In the genomic region with DNA sequence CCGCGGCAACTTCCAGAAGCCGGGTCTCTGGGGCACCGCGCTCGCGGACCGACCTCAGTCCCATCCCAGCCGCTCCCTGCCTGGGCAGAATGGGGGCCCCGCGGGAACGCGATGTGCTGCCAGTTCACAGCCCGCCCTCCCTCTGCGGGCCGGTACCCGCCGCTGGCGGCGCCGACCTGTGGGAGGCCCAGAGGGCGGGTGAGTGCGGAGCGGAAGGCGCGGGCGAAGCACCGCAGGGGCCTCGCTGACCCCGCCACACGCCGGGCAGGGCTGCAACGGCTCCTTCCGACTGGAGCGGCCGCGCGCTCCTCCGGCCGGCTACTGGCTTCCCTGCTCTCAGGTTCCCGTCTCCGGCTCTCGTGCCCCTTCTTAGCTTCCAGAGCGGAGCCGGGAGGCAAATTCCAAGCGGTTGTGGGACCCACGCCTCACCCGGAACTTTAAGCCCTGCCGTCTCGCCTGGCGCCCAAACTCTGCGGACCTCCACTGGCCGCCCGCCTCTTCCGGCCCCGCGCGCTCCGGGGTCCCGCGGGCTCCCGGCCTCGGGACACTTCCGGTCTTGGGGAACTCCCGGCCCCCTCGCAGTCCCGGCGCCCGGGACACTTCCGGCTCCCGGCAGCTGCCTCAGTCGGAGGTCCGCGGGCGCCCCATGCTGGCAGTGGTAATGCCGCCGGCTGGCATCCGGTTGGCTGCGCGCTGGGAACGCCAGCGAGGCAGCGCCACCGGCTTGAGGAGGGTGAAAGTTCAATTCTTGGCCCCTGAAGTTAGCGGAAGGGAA, we compare ENCODE assay signal across 8 cellular contexts. TPM values are rescaled to one million over a fixed set of nuclear protein-coding genes. Genes with fewer than 3 reads are reported as not detected.
DNase-seq lines count a peak whose midpoint lies in the region; ATAC-seq and TF ChIP-seq lines count a peak whose summit lies in the region.

A gene with protein sequence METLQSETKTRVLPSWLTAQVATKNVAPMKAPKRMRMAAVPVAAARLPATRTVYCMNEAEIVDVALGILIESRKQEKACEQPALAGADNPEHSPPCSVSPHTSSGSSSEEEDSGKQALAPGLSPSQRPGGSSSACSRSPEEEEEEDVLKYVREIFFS (minus strand): TSS at position 485 of the 775 bp plus-strand sequence. CDS start 1,785 bp downstream, outside the sequence.

- no peaks in the 10 kb centered on the region for H3K9me2 ChIP-seq in SU-DHL-6 (replicated peaks; ENCODE audit: insufficient read depth, low read length)

- H3K4me1 ChIP-seq in upper lobe of left lung: peaks cover 42 to 60% (median 51%) of the 10 kb centered on the region in 4 donors

- H3K27ac ChIP-seq in SU-DHL-6 (ENCODE audit: low read depth, low read length): peak within 1 kb of the TSS; percentile 88
- H3K27ac ChIP-seq in upper lobe of left lung: peak within 1 kb of the TSS; percentile 89 to 99 (median 98)

- H2AFZ ChIP-seq in SU-DHL-6 (ENCODE audit: low read depth, low read length, severe bottlenecking): peak within 1 kb of the TSS; percentile 96

- peak within 1 kb of the TSS; percentile 92 for H3K4me2 ChIP-seq in SU-DHL-6 (ENCODE audit: low read depth, low read length, poor library complexity, severe bottlenecking)

- peak; percentile 67 for TF ChIP-seq CTCF in GM12873 (IDR thresholded peaks at IDR 0.05; ENCODE audit: insufficient read depth, low read depth, low read length, missing control alignments)
- peak; percentile 86 for TF ChIP-seq CTCF in SU-DHL-6 (IDR thresholded peaks at IDR 0.05; ENCODE audit: insufficient read depth, low read length, poor library complexity, severe bottlenecking)
- TF ChIP-seq CTCF in upper lobe of left lung (IDR thresholded peaks at IDR 0.05): peak; percentile 64 to 94 (median 84)

- no peaks in the 10 kb centered on the region for H4K20me1 ChIP-seq in SU-DHL-6 (ENCODE audit: low read depth, low read length)

- TF ChIP-seq EP300 in upper lobe of left lung (IDR thresholded peaks at IDR 0.05): peak in 2 of 4 donors; percentile 0 to 18

- peak; percentile 78 for ATAC-seq in HG02759 (IDR thresholded peaks at IDR 0.05; ENCODE audit: unreplicated experiment)
- peak; percentile 97 for ATAC-seq in upper lobe of left lung (ENCODE audit: low FRiP score in 2 of 2)

- 0 to 1% methylated on average over 19 to 68 of the region's 85 CpGs for WGBS in upper lobe of left lung, 2 donors

- H3K79me2 ChIP-seq in SU-DHL-6 (ENCODE audit: insufficient read depth, low read length): peaks cover 22% of the 10 kb centered on the region

- H3K4me3 ChIP-seq in SU-DHL-6 (ENCODE audit: insufficient read depth, low read length, poor library complexity, severe bottlenecking): peak within 1 kb of the TSS; percentile 89
- peak within 1 kb of the TSS; percentile 71 to 92 (median 84) for H3K4me3 ChIP-seq in upper lobe of left lung

- H3K36me3 ChIP-seq in SU-DHL-6 (ENCODE audit: low read length): peaks cover 6% of the 10 kb centered on the region; the same call in 1 of the 2 replicates
- H3K36me3 ChIP-seq in upper lobe of left lung: peaks cover 0 to 32% (median 22%) of the 10 kb centered on the region in 4 donors

- intact Hi-C loops in cardiac septum (cut with DNase I) (loop anchor here (1.0 to 5.0 kb wide), 4 partner anchors 23 to 538 kb away; partner anchors contain the start of gene AGBL3), posterior cingulate gyrus (cut with DNase I) (loop anchor here (1.0 to 5.0 kb wide), 3 partner anchors 40 to 478 kb away; partner anchors contain the start of genes AGBL3 and WDR91)

- no peaks in the 10 kb centered on the region for H3K27me3 ChIP-seq in SU-DHL-6 (ENCODE audit: low read length)
- no peaks in the 10 kb centered on the region for H3K27me3 ChIP-seq in upper lobe of left lung

- DNase-seq in NCI-H128 (lab: John Stamatoyannopoulos, UW; ENCODE audit: unreplicated experiment): peak; percentile 61
- peak; percentile 85 for DNase-seq in activated naive CD8-positive, alpha-beta T cell treated with anti-CD3 and anti-CD28 coated beads, Interleukin-2, amount 50 U/mL, for 16 hours (ENCODE audit: low read depth, low spot score)
- peak; percentile 97 for DNase-seq in cardiac septum (ENCODE audit: low spot score)
- DNase-seq in posterior cingulate gyrus: peak; percentile 87 to 98 (median 92)
- DNase-seq in upper lobe of left lung: peak; percentile 97 to 98

- H3K9ac ChIP-seq in SU-DHL-6 (ENCODE audit: low read length): peak within 1 kb of the TSS; percentile 98

- TF ChIP-seq POLR2A in upper lobe of left lung (IDR thresholded peaks at IDR 0.05): peak in 3 of 4 donors; percentile 53 to 91 (median 54)

- H3F3A ChIP-seq in SU-DHL-6 (ENCODE audit: insufficient read depth): peaks cover 9% of the 10 kb centered on the region; the same call in 1 of the 2 replicates

- no peaks in the 10 kb centered on the region for H3K9me3 ChIP-seq in SU-DHL-6 (ENCODE audit: insufficient read depth, low read length)
- H3K9me3 ChIP-seq in upper lobe of left lung: no peaks in the 10 kb centered on the region

RNA-seq across cellular contexts. Expression of the gene that starts here (rescaled TPM):
- total RNA-seq in cardiac septum (24.0 TPM), upper lobe of left lung (100 to 1,000 TPM in 1 of 6 donors, 10 to 100 TPM in 5; 27.3 to 119 (median 40.4) TPM)

Comparison
In these comparisons a context has a peak if more than half of its experiments do, and no peak if none do; other contexts are left out.
1. Peak in every context shown above with its lines: DNase-seq, ATAC-seq, H3K4me3 ChIP-seq and H3K27ac ChIP-seq.